20 cellular contexts compared by ENCODE assay signal in genomic region chr1:38285807-38286530, GRCh38.
"Had no signal": no experiment of that assay in that cellular context is flagged by ENCODE, and none has a peak within 500 bp of the region (broad histone marks: within the 10 kb centered on the region; RNA-seq: fewer than 3 reads in every experiment).

No MANE protein-coding gene starts in this region.

- H3K4me1 Mint-ChIP-seq: activated CD4-positive, alpha-beta memory T cell treated with anti-CD3 and anti-CD28 coated beads, Interleukin-2, amount 10 ng/mL, durations not matched to agents 7 days and 5 days; activated CD4-positive, alpha-beta T cell treated with anti-CD3 and anti-CD28 coated beads for 36 hours; activated naive CD8-positive, alpha-beta T cell treated with anti-CD3 and anti-CD28 coated beads, Interleukin-2, amount 10 ng/mL, durations not matched to agents 7 days and 5 days; natural killer cell; stimulated activated naive B cell treated with anti-CD40 and anti-IgM and Interleukin-4, amounts not matched to agents 10 μg/mL and 1 μg/mL and 100 μg/mL, for 72 hours; T-cell had no signal

- DNase-seq: activated CD4-positive, alpha-beta memory T cell treated with anti-CD3 and anti-CD28 coated beads, Interleukin-2, amount 10 ng/mL, durations not matched to agents 7 days and 5 days; activated CD4-positive, alpha-beta T cell treated with anti-CD3 and anti-CD28 coated beads for 36 hours; activated CD8-positive, alpha-beta memory T cell treated with anti-CD3 and anti-CD28 coated beads, Interleukin-2, amount 50 U/mL, for 48 hours; activated naive CD8-positive, alpha-beta T cell treated with anti-CD3 and anti-CD28 coated beads, Interleukin-2, amount 10 ng/mL, durations not matched to agents 7 days and 5 days; anterior cingulate cortex; dorsolateral prefrontal cortex; left cardiac atrium; natural killer cell; occipital lobe; psoas muscle; spleen; stimulated activated CD4-positive, alpha-beta T cell treated with anti-CD3 and anti-CD28 coated beads, Interleukin-1b, Interleukin-23, amount 100 ng/mL, for 48 hours; stimulated activated naive B cell treated with anti-CD40 and anti-IgM and Interleukin-4, amounts not matched to agents 10 μg/mL and 1 μg/mL and 100 μg/mL, for 72 hours; substantia nigra; T-cell; T1000; trophoblast cell had no signal

- H3K9me3 Mint-ChIP-seq: activated CD4-positive, alpha-beta memory T cell treated with anti-CD3 and anti-CD28 coated beads, Interleukin-2, amount 10 ng/mL, durations not matched to agents 7 days and 5 days; activated naive CD8-positive, alpha-beta T cell treated with anti-CD3 and anti-CD28 coated beads, Interleukin-2, amount 10 ng/mL, durations not matched to agents 7 days and 5 days; natural killer cell; T-cell had no signal

- H3K4me3 Mint-ChIP-seq: activated CD4-positive, alpha-beta memory T cell treated with anti-CD3 and anti-CD28 coated beads, Interleukin-2, amount 10 ng/mL, durations not matched to agents 7 days and 5 days; activated CD4-positive, alpha-beta T cell treated with anti-CD3 and anti-CD28 coated beads for 36 hours; activated naive CD8-positive, alpha-beta T cell treated with anti-CD3 and anti-CD28 coated beads, Interleukin-2, amount 10 ng/mL, durations not matched to agents 7 days and 5 days; natural killer cell; stimulated activated naive B cell treated with anti-CD40 and anti-IgM and Interleukin-4, amounts not matched to agents 10 μg/mL and 1 μg/mL and 100 μg/mL, for 72 hours; T-cell had no signal

- H3K4me2 ChIP-seq: hepatocyte had no signal

- H3K36me3 ChIP-seq: breast epithelium, spleen had no signal

- H3K36me3 Mint-ChIP-seq: activated naive CD8-positive, alpha-beta T cell treated with anti-CD3 and anti-CD28 coated beads, Interleukin-2, amount 10 ng/mL, durations not matched to agents 7 days and 5 days; natural killer cell; stimulated activated naive B cell treated with anti-CD40 and anti-IgM and Interleukin-4, amounts not matched to agents 10 μg/mL and 1 μg/mL and 100 μg/mL, for 72 hours; T-cell had no signal

- H3K4me3 ChIP-seq: breast epithelium, dorsolateral prefrontal cortex, hepatocyte, lung, psoas muscle, spleen had no signal

- H3K79me2 ChIP-seq: hepatocyte had no signal

- H3K9me3 ChIP-seq: breast epithelium, psoas muscle, spleen had no signal

- H3K27ac ChIP-seq: breast epithelium, dorsolateral prefrontal cortex, hepatocyte, psoas muscle, spleen had no signal

- H2AFZ ChIP-seq: hepatocyte had no signal

- H3K27ac Mint-ChIP-seq: activated CD4-positive, alpha-beta memory T cell treated with anti-CD3 and anti-CD28 coated beads, Interleukin-2, amount 10 ng/mL, durations not matched to agents 7 days and 5 days; activated CD4-positive, alpha-beta T cell treated with anti-CD3 and anti-CD28 coated beads for 36 hours; activated naive CD8-positive, alpha-beta T cell treated with anti-CD3 and anti-CD28 coated beads, Interleukin-2, amount 10 ng/mL, durations not matched to agents 7 days and 5 days; natural killer cell; stimulated activated naive B cell treated with anti-CD40 and anti-IgM and Interleukin-4, amounts not matched to agents 10 μg/mL and 1 μg/mL and 100 μg/mL, for 72 hours; T-cell had no signal

- H3K27me3 ChIP-seq: breast epithelium, hepatocyte had no signal

- H3K4me1 ChIP-seq: breast epithelium, psoas muscle had no signal

- ATAC-seq: activated CD4-positive, alpha-beta T cell treated with anti-CD3 and anti-CD28 coated beads for 36 hours; natural killer cell; psoas muscle; stimulated activated naive B cell treated with anti-CD40 and anti-IgM and Interleukin-4, amounts not matched to agents 10 μg/mL and 1 μg/mL and 100 μg/mL, for 72 hours; T-cell had no signal
